ENCODE assay signal across 9 cellular contexts in the genomic region with DNA sequence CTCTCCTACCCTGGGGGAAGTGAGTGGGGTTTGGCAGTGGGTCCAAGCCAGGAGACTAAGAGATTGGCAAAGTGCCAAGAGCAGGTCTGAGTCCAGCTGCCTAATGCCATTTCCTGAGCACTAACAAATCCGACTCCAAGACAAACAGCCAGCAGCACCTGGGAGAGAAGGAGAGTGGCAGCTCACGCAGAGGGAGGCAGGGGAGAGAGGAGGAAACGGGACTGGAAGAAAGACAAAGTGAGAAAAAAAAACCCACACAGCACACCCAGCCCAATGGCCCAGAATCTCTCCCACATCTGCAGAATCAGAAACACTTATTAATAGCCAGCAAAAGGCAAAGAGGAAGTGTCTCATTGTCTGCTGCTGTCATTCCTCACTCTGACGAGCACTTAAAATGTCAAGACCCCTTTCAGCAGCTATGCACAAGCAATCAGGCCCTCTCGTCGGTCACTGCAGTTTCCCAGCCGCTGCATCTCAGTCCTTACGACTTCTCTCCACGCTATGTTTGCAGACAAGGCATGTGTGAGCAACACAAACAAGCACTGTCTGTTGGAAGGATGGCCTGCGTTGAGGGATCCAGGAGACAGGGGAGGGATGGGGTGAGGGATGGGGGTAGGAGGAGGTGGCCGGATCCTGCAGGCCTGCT.
A peak's percentile ranks its signal among the peaks of the same experiment; 100 is the strongest.
DNase-seq lines count a peak whose midpoint lies in the region; ATAC-seq and TF ChIP-seq lines count a peak whose summit lies in the region.
"Had no signal": no experiment of that assay in that cellular context is flagged by ENCODE, and none has a peak within 500 bp of the region (broad histone marks: within the 10 kb centered on the region; RNA-seq: fewer than 3 reads in every experiment).

No MANE protein-coding gene starts in this region.

- no peak for ATAC-seq in HG03135 (IDR thresholded peaks at IDR 0.05; ENCODE audit: unreplicated experiment)

- no peaks in the 10 kb centered on the region; the same call in 1 of the 2 replicates for H3K27me3 ChIP-seq in MG63
- H3K27me3 ChIP-seq in H7 (ENCODE audit: control insufficient read depth, insufficient read depth, low read length) = no peaks in the 10 kb centered on the region; the same call in 1 of the 2 replicates

- no peak for TF ChIP-seq CTCF in GM10266 (IDR thresholded peaks at IDR 0.05; ENCODE audit: control insufficient read depth, insufficient read depth, low read depth, missing control alignments)
- no peak for TF ChIP-seq CTCF in nephron progenitor cell (IDR thresholded peaks at IDR 0.05)

- H3K27me3 Mint-ChIP-seq in nephron progenitor cell (ENCODE audit: low read depth, poor library complexity) = no peaks in the 10 kb centered on the region

- no peaks in the 10 kb centered on the region for H3K9me3 Mint-ChIP-seq in nephron progenitor cell

- H3K9me3 ChIP-seq in MG63 = no peaks in the 10 kb centered on the region

- no peaks in the 10 kb centered on the region for H3K36me3 Mint-ChIP-seq in nephron progenitor cell (ENCODE audit: low read depth)

- no peak overlapping the region for H3K4me3 Mint-ChIP-seq in nephron progenitor cell

- DNase-seq in GM10266 (ENCODE audit: extremely low spot score) (peak; percentile 30), NCI-H146 (lab: John Stamatoyannopoulos, UW) (peak; percentile 94), RPMI7951 (ENCODE audit: low read depth) (peak; percentile 42), nephron progenitor cell (no peak), AML-193 (lab: John Stamatoyannopoulos, UW) (no peak), MG63 (no peak), H7 (no peak)
- DNase-seq: KG1 had no signal

- H3K27ac Mint-ChIP-seq in nephron progenitor cell = peak overlapping the region; percentile 67

- H3K4me3 ChIP-seq in MG63 (no peak overlapping the region), H7 (ENCODE audit: insufficient read depth, low read depth, low read length) (no peak overlapping the region)

- H3K4me1 Mint-ChIP-seq in nephron progenitor cell = peaks cover 86% of the 10 kb centered on the region

- H3K36me3 ChIP-seq in MG63 (no peaks in the 10 kb centered on the region), H7 (replicated peaks; ENCODE audit: control insufficient read depth, insufficient read depth, low read length) (no peaks in the 10 kb centered on the region)

Comparison
In these comparisons a context has a peak if more than half of its experiments do, and no peak if none do; other contexts are left out.
1. DNase-seq: peak in GM10266 (single experiment), NCI-H146 (single experiment) and RPMI7951 (single experiment); none in nephron progenitor cell (single experiment), AML-193 (0 of 2), MG63 (single experiment) and H7 (single experiment).